1 cellular context compared by ENCODE assay signal in the genomic region with DNA sequence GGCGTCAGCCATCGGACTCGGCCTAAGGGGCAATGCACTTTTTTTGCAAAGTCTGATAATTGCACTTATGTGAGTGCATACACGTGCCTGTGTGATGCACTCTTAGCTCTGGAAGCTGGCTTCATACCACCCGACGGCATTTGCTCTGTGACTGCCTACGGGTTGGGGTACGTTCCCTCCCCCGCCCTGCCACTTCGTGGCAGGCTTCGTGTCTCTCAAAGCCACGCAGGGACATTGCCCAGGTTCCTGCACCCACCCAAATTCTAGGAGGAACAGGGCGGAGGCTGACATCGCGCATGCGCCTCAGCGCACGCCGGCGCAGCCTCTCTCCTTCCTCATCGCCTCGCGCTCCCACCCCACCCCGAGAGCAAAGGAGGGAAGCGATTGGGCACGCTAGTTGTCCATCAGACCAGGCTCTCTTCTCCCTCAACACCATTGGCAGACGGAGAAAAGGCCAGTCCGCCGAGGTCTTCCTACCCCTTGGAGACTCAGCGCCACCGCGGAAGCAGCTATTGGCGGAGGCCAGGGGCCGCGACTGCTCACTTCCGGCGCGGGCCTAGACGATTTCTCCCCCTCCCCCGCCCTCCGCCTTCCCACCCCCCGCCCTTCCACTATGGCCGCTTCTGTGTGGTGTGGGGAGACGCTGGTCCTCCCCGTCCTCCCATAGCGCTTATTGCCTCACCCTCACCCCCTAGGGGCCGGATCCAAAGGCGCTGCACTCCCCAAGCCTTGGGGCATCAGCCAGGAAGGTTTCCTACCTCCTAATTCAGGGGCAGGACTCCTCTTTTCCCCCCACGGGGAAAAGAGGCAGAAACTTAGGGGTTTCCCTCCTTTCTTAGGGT.
TF ChIP-seq lines count a peak whose summit lies in the region.

A gene with protein sequence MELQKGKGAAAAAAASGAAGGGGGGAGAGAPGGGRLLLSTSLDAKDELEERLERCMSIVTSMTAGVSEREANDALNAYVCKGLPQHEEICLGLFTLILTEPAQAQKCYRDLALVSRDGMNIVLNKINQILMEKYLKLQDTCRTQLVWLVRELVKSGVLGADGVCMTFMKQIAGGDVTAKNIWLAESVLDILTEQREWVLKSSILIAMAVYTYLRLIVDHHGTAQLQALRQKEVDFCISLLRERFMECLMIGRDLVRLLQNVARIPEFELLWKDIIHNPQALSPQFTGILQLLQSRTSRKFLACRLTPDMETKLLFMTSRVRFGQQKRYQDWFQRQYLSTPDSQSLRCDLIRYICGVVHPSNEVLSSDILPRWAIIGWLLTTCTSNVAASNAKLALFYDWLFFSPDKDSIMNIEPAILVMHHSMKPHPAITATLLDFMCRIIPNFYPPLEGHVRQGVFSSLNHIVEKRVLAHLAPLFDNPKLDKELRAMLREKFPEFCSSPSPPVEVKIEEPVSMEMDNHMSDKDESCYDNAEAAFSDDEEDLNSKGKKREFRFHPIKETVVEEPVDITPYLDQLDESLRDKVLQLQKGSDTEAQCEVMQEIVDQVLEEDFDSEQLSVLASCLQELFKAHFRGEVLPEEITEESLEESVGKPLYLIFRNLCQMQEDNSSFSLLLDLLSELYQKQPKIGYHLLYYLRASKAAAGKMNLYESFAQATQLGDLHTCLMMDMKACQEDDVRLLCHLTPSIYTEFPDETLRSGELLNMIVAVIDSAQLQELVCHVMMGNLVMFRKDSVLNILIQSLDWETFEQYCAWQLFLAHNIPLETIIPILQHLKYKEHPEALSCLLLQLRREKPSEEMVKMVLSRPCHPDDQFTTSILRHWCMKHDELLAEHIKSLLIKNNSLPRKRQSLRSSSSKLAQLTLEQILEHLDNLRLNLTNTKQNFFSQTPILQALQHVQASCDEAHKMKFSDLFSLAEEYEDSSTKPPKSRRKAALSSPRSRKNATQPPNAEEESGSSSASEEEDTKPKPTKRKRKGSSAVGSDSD (plus strand): TSS at position 588 of the 842 bp plus-strand sequence. CDS start 585 bp downstream, outside the sequence.

TF ChIP-seq in K562, 482 proteins besides CTCF, POLR2A, EP300 and RAD21 (continues in another document):
- TF ChIP-seq, protein P1, sequence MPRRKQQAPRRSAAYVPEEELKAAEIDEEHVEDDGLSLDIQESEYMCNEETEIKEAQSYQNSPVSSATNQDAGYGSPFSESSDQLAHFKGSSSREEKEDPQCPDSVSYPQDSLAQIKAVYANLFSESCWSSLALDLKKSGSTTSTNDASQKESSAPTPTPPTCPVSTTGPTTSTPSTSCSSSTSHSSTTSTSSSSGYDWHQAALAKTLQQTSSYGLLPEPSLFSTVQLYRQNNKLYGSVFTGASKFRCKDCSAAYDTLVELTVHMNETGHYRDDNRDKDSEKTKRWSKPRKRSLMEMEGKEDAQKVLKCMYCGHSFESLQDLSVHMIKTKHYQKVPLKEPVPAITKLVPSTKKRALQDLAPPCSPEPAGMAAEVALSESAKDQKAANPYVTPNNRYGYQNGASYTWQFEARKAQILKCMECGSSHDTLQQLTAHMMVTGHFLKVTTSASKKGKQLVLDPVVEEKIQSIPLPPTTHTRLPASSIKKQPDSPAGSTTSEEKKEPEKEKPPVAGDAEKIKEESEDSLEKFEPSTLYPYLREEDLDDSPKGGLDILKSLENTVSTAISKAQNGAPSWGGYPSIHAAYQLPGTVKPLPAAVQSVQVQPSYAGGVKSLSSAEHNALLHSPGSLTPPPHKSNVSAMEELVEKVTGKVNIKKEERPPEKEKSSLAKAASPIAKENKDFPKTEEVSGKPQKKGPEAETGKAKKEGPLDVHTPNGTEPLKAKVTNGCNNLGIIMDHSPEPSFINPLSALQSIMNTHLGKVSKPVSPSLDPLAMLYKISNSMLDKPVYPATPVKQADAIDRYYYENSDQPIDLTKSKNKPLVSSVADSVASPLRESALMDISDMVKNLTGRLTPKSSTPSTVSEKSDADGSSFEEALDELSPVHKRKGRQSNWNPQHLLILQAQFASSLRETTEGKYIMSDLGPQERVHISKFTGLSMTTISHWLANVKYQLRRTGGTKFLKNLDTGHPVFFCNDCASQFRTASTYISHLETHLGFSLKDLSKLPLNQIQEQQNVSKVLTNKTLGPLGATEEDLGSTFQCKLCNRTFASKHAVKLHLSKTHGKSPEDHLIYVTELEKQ (CRISPR knock-in tag; IDR thresholded peaks at IDR 0.05): no peak
- TF ChIP-seq MBD2 (IDR thresholded peaks at IDR 0.05; ENCODE audit: borderline replicate concordance, low read depth) (peak; percentile 94), U2AF2 (optimal IDR thresholded peaks at IDR 0.05; ENCODE audit: low read depth, low read length) (no peak), POU5F1 (IDR thresholded peaks at IDR 0.05; ENCODE audit: borderline replicate concordance, low read depth, low read length, partially characterized antibody) (no peak), PPARD (CRISPR knock-in tag; IDR thresholded peaks at IDR 0.05) (no peak), HNRNPK (IDR thresholded peaks at IDR 0.05; ENCODE audit: low read depth, low read length, poor library complexity, severe bottlenecking) (no peak), ZEB2 (IDR thresholded peaks at IDR 0.05) (no peak), CREB1 (IDR thresholded peaks at IDR 0.05) (peak; percentile 85), CREB1 (CRISPR knock-in tag; IDR thresholded peaks at IDR 0.05) (peak; percentile 77), ZBTB1 (CRISPR knock-in tag; IDR thresholded peaks at IDR 0.05; ENCODE audit: borderline replicate concordance, low read depth) (no peak), BRF1 (IDR thresholded peaks at IDR 0.05; ENCODE audit: borderline replicate concordance, extremely low read depth, insufficient read length) (no peak), SRSF9 (IDR thresholded peaks at IDR 0.05; ENCODE audit: borderline replicate concordance, low read depth, low read length) (no peak), ERF (CRISPR knock-in tag; IDR thresholded peaks at IDR 0.05) (0 out of 2 replicates have a peak, but pooled peaks have one; percentile 86), SIN3A (IDR thresholded peaks at IDR 0.05; ENCODE audit: borderline replicate concordance in 2 of 2, control insufficient read depth in 1 of 2, low read depth in 2 of 2, low read length in 2 of 2) (0 out of 4 replicates have a peak, but pooled peaks of 1 of the 2 experiments have one; percentile 37), ZNF124 (CRISPR knock-in tag; IDR thresholded peaks at IDR 0.05) (no peak), SRF (CRISPR knock-in tag; IDR thresholded peaks at IDR 0.05) (no peak), SMAD3 (CRISPR knock-in tag; conservative IDR thresholded peaks at IDR 0.05) (no peak), ZNF253 (CRISPR knock-in tag; conservative IDR thresholded peaks at IDR 0.05) (no peak), FOXM1 (IDR thresholded peaks at IDR 0.05; ENCODE audit: low read depth) (no peak), FOXM1 (CRISPR knock-in tag; IDR thresholded peaks at IDR 0.05; ENCODE audit: low read depth) (no peak), SAP30 (IDR thresholded peaks at IDR 0.05; ENCODE audit: borderline replicate concordance, insufficient read depth, low read depth, low read length, poor library complexity, severe bottlenecking) (no peak), ZNF75A (CRISPR knock-in tag; IDR thresholded peaks at IDR 0.05) (no peak), ZNF766 (CRISPR knock-in tag; conservative IDR thresholded peaks at IDR 0.05) (no peak; the same call in 1 of the 2 replicates), FOXK1 (CRISPR knock-in tag; IDR thresholded peaks at IDR 0.05; ENCODE audit: borderline replicate concordance) (no peak)
- TF ChIP-seq, protein P2, sequence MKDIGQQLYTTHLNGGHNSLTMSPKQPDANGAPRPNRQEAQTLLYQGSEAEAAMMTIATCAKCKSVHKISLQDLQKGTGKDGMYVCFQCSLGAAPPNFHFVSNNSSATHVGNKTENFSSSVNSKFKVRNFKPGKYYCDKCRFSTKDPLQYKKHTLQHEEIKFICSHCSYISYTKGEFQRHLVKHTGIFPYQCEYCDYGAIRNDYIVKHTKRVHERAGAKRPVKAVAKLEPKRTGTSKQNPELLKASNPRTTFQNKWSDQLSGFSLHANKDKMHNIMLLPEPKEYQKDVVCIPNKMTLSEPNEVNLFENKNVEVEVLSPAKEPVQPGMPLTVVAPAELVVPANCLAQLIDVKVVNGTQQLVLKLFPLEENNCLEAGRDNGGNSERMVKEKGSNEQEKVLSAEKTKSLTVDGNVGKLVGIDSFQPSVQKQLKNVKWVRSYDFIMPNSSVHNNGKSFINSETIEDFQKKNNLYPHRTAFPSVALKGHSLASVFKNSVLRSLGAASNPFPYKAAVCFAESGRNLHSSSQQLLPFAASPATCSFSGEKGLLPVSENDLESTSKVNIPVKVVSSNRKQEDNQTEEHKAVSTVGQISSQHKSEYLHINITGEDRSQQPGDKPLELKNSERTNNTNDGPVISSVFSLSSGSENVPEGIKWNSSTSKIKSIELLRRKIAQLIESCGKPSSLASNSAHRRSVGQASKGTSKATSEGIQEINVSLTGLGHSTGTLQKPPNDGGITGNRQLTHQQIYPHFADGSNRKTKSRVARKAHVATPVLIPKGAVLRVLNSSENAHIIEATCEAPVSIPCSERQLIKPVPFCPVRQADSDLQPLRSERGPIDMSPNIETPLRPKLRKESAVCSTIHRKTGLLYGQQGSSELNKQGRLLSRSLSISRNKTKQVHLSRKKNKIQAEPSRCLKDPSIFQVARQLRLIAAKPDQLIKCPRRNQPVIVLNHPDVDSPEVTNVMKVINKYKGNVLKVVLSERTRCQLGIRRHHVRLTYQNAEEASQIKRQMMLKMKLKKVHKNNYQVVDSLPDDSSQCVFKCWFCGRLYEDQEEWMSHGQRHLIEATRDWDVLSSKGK (CRISPR knock-in tag; IDR thresholded peaks at IDR 0.05): no peak
- TF ChIP-seq, protein P3, sequence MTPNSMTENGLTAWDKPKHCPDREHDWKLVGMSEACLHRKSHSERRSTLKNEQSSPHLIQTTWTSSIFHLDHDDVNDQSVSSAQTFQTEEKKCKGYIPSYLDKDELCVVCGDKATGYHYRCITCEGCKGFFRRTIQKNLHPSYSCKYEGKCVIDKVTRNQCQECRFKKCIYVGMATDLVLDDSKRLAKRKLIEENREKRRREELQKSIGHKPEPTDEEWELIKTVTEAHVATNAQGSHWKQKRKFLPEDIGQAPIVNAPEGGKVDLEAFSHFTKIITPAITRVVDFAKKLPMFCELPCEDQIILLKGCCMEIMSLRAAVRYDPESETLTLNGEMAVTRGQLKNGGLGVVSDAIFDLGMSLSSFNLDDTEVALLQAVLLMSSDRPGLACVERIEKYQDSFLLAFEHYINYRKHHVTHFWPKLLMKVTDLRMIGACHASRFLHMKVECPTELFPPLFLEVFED (CRISPR knock-in tag; conservative IDR thresholded peaks at IDR 0.05): no peak
- TF ChIP-seq, protein P4, sequence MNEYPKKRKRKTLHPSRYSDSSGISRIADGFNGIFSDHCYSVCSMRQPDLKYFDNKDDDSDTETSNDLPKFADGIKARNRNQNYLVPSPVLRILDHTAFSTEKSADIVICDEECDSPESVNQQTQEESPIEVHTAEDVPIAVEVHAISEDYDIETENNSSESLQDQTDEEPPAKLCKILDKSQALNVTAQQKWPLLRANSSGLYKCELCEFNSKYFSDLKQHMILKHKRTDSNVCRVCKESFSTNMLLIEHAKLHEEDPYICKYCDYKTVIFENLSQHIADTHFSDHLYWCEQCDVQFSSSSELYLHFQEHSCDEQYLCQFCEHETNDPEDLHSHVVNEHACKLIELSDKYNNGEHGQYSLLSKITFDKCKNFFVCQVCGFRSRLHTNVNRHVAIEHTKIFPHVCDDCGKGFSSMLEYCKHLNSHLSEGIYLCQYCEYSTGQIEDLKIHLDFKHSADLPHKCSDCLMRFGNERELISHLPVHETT (CRISPR knock-in tag; conservative IDR thresholded peaks at IDR 0.05 in 1 of 2, IDR thresholded peaks at IDR 0.05 in 1 of 2): peak in 1 of 2 experiments; percentile 51; a peak in 1 of 4 replicates
- TF ChIP-seq, protein P5, sequence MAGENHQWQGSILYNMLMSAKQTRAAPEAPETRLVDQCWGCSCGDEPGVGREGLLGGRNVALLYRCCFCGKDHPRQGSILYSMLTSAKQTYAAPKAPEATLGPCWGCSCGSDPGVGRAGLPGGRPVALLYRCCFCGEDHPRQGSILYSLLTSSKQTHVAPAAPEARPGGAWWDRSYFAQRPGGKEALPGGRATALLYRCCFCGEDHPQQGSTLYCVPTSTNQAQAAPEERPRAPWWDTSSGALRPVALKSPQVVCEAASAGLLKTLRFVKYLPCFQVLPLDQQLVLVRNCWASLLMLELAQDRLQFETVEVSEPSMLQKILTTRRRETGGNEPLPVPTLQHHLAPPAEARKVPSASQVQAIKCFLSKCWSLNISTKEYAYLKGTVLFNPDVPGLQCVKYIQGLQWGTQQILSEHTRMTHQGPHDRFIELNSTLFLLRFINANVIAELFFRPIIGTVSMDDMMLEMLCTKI (IDR thresholded peaks at IDR 0.05; ENCODE audit: partially characterized antibody): no peak
- TF ChIP-seq, protein P6, sequence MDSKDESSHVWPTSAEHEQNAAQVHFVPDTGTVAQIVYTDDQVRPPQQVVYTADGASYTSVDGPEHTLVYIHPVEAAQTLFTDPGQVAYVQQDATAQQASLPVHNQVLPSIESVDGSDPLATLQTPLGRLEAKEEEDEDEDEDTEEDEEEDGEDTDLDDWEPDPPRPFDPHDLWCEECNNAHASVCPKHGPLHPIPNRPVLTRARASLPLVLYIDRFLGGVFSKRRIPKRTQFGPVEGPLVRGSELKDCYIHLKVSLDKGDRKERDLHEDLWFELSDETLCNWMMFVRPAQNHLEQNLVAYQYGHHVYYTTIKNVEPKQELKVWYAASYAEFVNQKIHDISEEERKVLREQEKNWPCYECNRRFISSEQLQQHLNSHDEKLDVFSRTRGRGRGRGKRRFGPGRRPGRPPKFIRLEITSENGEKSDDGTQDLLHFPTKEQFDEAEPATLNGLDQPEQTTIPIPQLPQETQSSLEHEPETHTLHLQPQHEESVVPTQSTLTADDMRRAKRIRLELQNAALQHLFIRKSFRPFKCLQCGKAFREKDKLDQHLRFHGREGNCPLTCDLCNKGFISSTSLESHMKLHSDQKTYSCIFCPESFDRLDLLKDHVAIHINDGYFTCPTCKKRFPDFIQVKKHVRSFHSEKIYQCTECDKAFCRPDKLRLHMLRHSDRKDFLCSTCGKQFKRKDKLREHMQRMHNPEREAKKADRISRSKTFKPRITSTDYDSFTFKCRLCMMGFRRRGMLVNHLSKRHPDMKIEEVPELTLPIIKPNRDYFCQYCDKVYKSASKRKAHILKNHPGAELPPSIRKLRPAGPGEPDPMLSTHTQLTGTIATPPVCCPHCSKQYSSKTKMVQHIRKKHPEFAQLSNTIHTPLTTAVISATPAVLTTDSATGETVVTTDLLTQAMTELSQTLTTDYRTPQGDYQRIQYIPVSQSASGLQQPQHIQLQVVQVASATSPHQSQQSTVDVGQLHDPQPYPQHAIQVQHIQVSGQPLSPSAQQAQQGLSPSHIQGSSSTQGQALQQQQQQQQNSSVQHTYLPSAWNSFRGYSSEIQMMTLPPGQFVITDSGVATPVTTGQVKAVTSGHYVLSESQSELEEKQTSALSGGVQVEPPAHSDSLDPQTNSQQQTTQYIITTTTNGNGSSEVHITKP (IDR thresholded peaks at IDR 0.05; ENCODE audit: partially characterized antibody): no peak
